In the genomic region with DNA sequence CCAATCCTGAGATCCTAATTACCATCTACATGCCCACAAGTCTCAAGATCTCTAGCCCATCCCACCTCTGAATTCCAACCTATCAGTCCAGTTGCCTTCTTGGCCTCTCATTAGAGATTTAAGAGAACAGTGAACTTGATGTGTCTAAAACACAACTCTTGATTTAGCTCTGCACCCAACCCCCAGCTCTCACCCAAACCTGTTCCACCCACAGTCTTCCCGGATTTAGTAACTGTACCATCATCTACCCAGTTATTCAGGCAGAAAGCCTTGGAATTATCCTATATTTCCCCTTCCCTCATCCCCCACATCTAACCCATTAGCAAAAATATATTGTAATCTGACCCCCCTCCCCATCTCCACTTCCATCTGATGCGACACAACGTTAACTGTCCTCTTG, we compare ENCODE assay signal across 26 cellular contexts.
"Had no signal": no experiment of that assay in that cellular context is flagged by ENCODE, and none has a peak within 500 bp of the region (broad histone marks: within the 10 kb centered on the region; RNA-seq: fewer than 3 reads in every experiment).

No MANE protein-coding gene starts in this region.

- H3K27ac ChIP-seq: brain microvascular endothelial cell, KMS-11, SJCRH30, SK-N-MC had no signal

- H3K9me3 Mint-ChIP-seq: activated CD4-positive, alpha-beta T cell treated with anti-CD3 and anti-CD28 coated beads, Interleukin-2, amount 10 ng/mL, durations not matched to agents 7 days and 5 days; activated naive CD4-positive, alpha-beta T cell treated with anti-CD3 and anti-CD28 coated beads for 36 hours; activated naive CD4-positive, alpha-beta T cell treated with anti-CD3 and anti-CD28 coated beads, Interleukin-2, amount 50 U/mL, for 72 hours; activated naive CD8-positive, alpha-beta T cell treated with anti-CD3 and anti-CD28 coated beads, Interleukin-2, amount 50 U/mL, for 24 hours; activated T-cell treated with anti-CD3 and anti-CD28 coated beads, Interleukin-2, amount 50 U/mL, for 24 hours; central memory CD8-positive, alpha-beta T cell; T-helper 2 cell treated with Interferon-gamma antibody and Interleukin-4, amounts not matched to agents 5 μg/mL and 100 μg/mL, for 36 hours; WTC11 had no signal

- DNase-seq: activated CD4-positive, alpha-beta T cell treated with anti-CD3 and anti-CD28 coated beads for 36 hours; activated CD4-positive, alpha-beta T cell treated with anti-CD3 and anti-CD28 coated beads, Interleukin-2, amount 10 ng/mL, durations not matched to agents 7 days and 5 days; activated CD4-positive, alpha-beta T cell treated with anti-CD3 and anti-CD28 coated beads, Interleukin-2, amount 50 U/mL, for 48 hours; activated CD8-positive, alpha-beta T cell treated with anti-CD3 and anti-CD28 coated beads, Interleukin-2, amount 10 ng/mL, durations not matched to agents 7 days and 5 days; activated gamma-delta T cell treated with Interleukin-2 at 50 U/mL for 16 hours; activated naive CD4-positive, alpha-beta T cell treated with anti-CD3 and anti-CD28 coated beads for 36 hours; activated naive CD8-positive, alpha-beta T cell treated with anti-CD3 and anti-CD28 coated beads, Interleukin-2, amount 50 U/mL, for 24 hours; activated T-cell treated with anti-CD3 and anti-CD28 coated beads, Interleukin-2, amount 50 U/mL, for 24 hours; aorta; brain microvascular endothelial cell; NCI-H1105; NCI-H1417 treated with DMSO at 0.1 percent for 48 hours; NCI-H187 treated with DMSO at 0.1 percent for 48 hours; NCI-H2081; NCI-H345; NCI-H524 treated with DMSO at 0.1 percent for 48 hours; SHP77; SJCRH30 had no signal

- H3K27ac Mint-ChIP-seq: activated CD4-positive, alpha-beta T cell treated with anti-CD3 and anti-CD28 coated beads for 36 hours; activated CD4-positive, alpha-beta T cell treated with anti-CD3 and anti-CD28 coated beads, Interleukin-2, amount 10 ng/mL, durations not matched to agents 7 days and 5 days; activated CD8-positive, alpha-beta T cell treated with anti-CD3 and anti-CD28 coated beads, Interleukin-2, amount 10 ng/mL, durations not matched to agents 7 days and 5 days; activated naive CD4-positive, alpha-beta T cell treated with anti-CD3 and anti-CD28 coated beads for 36 hours; activated naive CD8-positive, alpha-beta T cell treated with anti-CD3 and anti-CD28 coated beads, Interleukin-2, amount 50 U/mL, for 24 hours; activated T-cell treated with anti-CD3 and anti-CD28 coated beads, Interleukin-2, amount 50 U/mL, for 24 hours; T-helper 2 cell treated with Interferon-gamma antibody and Interleukin-4, amounts not matched to agents 5 μg/mL and 100 μg/mL, for 36 hours; WTC11 had no signal

- H3K9me3 ChIP-seq: SJCRH30 had no signal

- H3K36me3 Mint-ChIP-seq: activated naive CD4-positive, alpha-beta T cell treated with anti-CD3 and anti-CD28 coated beads, Interleukin-2, amount 50 U/mL, for 72 hours; WTC11 had no signal

- ATAC-seq: activated CD4-positive, alpha-beta T cell treated with anti-CD3 and anti-CD28 coated beads for 36 hours; activated CD4-positive, CD25-positive, alpha-beta regulatory T cell treated with anti-CD3 and anti-CD28 coated beads, Interleukin-2, amount 50 U/mL, for 24 hours; activated CD8-positive, alpha-beta T cell treated with anti-CD3 and anti-CD28 coated beads, Interleukin-2, amount 10 ng/mL, durations not matched to agents 7 days and 5 days; activated naive CD4-positive, alpha-beta T cell treated with anti-CD3 and anti-CD28 coated beads, Interleukin-2, amount 50 U/mL, for 72 hours; activated naive CD8-positive, alpha-beta T cell treated with anti-CD3 and anti-CD28 coated beads, Interleukin-2, amount 50 U/mL, for 24 hours; Panc1; WTC11 had no signal

- H3K4me3 Mint-ChIP-seq: activated CD4-positive, alpha-beta T cell treated with anti-CD3 and anti-CD28 coated beads for 36 hours; activated CD4-positive, alpha-beta T cell treated with anti-CD3 and anti-CD28 coated beads, Interleukin-2, amount 10 ng/mL, durations not matched to agents 7 days and 5 days; activated CD8-positive, alpha-beta T cell treated with anti-CD3 and anti-CD28 coated beads, Interleukin-2, amount 10 ng/mL, durations not matched to agents 7 days and 5 days; activated naive CD4-positive, alpha-beta T cell treated with anti-CD3 and anti-CD28 coated beads for 36 hours; activated naive CD8-positive, alpha-beta T cell treated with anti-CD3 and anti-CD28 coated beads, Interleukin-2, amount 50 U/mL, for 24 hours; activated T-cell treated with anti-CD3 and anti-CD28 coated beads, Interleukin-2, amount 50 U/mL, for 24 hours; central memory CD8-positive, alpha-beta T cell; T-helper 2 cell treated with Interferon-gamma antibody and Interleukin-4, amounts not matched to agents 5 μg/mL and 100 μg/mL, for 36 hours; WTC11 had no signal

- H3K4me1 Mint-ChIP-seq: WTC11 had no signal
